22 cellular contexts compared by ENCODE assay signal in the genomic region with DNA sequence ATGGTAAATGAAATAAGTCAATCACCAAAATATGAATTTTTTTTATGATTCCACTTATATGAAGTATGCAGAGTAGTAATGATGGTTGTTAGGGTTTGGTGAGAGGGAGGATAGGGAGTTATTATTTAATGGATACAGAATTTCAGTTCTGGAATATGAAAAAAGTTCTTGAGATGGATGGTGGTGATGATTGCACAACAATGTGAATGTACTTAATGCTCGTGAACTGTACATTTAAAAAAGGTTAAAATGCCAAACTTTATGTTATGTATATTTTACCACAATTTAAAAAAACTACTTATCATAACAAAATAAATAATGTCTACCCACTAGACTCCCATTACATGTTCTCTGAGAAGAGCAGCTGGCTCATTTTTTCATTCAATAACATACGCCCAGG. TPM values are rescaled to one million over a fixed set of nuclear protein-coding genes. Genes with fewer than 3 reads are reported as not detected.
DNase-seq lines count a peak whose midpoint lies in the region; ATAC-seq, FAIRE-seq and TF ChIP-seq lines count a peak whose summit lies in the region.
"Had no signal": no experiment of that assay in that cellular context is flagged by ENCODE, and none has a peak within 500 bp of the region (broad histone marks: within the 10 kb centered on the region; RNA-seq: fewer than 3 reads in every experiment).

No MANE protein-coding gene starts in this region.

- ATAC-seq in HepG2 (no peak), right lobe of liver (no peak), K562 (no peak), pancreas (no peak), HG02798 (IDR thresholded peaks at IDR 0.05; ENCODE audit: poor library complexity, unreplicated experiment) (no peak)
- ATAC-seq: A549 had no signal

- peaks cover 15% of the 10 kb centered on the region for H3K9me3 ChIP-seq in HepG2 (ENCODE audit: low read length)
- no peaks in the 10 kb centered on the region for H3K9me3 ChIP-seq in right lobe of liver
- peaks cover 5% of the 10 kb centered on the region; the same call in 1 of the 2 replicates for H3K9me3 ChIP-seq in K562 (replicated peaks; ENCODE audit: control insufficient read depth, insufficient read depth, low read depth, low read length)
- H3K9me3 ChIP-seq in pancreas, result no peaks in the 10 kb centered on the region

- DNase-seq in HepG2 (ENCODE audit: low spot score), result no peak
- DNase-seq in right lobe of liver, result no peak
- no peak for DNase-seq in K562 (ENCODE audit: extremely low read depth in 1 of 4, low spot score in 3 of 4)
- DNase-seq in pancreas, result no peak
- DNase-seq in activated T-cell treated with anti-CD3 and anti-CD28 coated beads, Interleukin-2, amount 50 U/mL, for 1 hour, result no peak
- DNase-seq: ACHN; AML-193; C1 segment of cervical spinal cord; Calu3; CD4-positive, alpha-beta memory T cell; COR-L47; DMS53; DMS79 treated with DMSO at 0.1 percent for 48 hours; GF-D8; GM23248; H7; HCEC 1CT had no signal

- TF ChIP-seq EP300 in HepG2 (IDR thresholded peaks at IDR 0.05; ENCODE audit: low read depth in 2 of 2, low read length in 2 of 2) (no peak), HepG2 (CRISPR knock-in tag; IDR thresholded peaks at IDR 0.05; ENCODE audit: borderline replicate concordance) (no peak), K562 (IDR thresholded peaks at IDR 0.05; ENCODE audit: low read length) (no peak)

- no peaks in the 10 kb centered on the region for H3K4me1 ChIP-seq in HepG2 (ENCODE audit: insufficient read depth, low read length)
- H3K4me1 ChIP-seq in right lobe of liver, result no peaks in the 10 kb centered on the region
- H3K4me1 ChIP-seq in K562 (replicated peaks in 1 of 2; ENCODE audit: control insufficient read depth in 2 of 2, insufficient read depth in 2 of 2, low read length in 2 of 2), result no peaks in the 10 kb centered on the region
- H3K4me1 ChIP-seq in pancreas, result no peaks in the 10 kb centered on the region
- H3K4me1 ChIP-seq: A549 had no signal

- H3K4me2 ChIP-seq in HepG2 (ENCODE audit: low read depth, low read length), result no peak overlapping the region
- H3K4me2 ChIP-seq in K562 (ENCODE audit: insufficient read depth, low read length), result no peak overlapping the region
- H3K4me2 ChIP-seq: A549 had no signal

- H3K27me3 ChIP-seq in HepG2 (ENCODE audit: control insufficient read depth in 1 of 2, insufficient read depth in 2 of 2, low read length in 2 of 2) (no peaks in the 10 kb centered on the region), right lobe of liver (no peaks in the 10 kb centered on the region), K562 (ENCODE audit: control insufficient read depth in 2 of 2, insufficient read depth in 2 of 2, low read length in 2 of 2) (no peaks in the 10 kb centered on the region), pancreas (no peaks in the 10 kb centered on the region)

- BruUV-seq in HepG2 (replicated peaks; lab: Mats Ljungman, UMichigan) (no TSS peak), K562 (replicated peaks; lab: Mats Ljungman, UMichigan) (no TSS peak)

- WGBS in HepG2 (ENCODE audit: low lambda C conversion rate), result 98% methylated on average over 2 of the region's 2 CpGs
- WGBS in right lobe of liver (ENCODE audit: insufficient coverage, low coverage, low lambda C conversion rate, missing lambda C conversion rate), result 90% methylated on average over 2 of the region's 2 CpGs
- WGBS in K562 (ENCODE audit: insufficient coverage, low coverage, missing lambda C conversion rate), result 90% methylated on average over 2 of the region's 2 CpGs
- 96 to 97% methylated on average over 2 of the region's 2 CpGs for WGBS in pancreas, 2 donors

- H3K9ac ChIP-seq in HepG2 (ENCODE audit: insufficient read depth, low read depth, low read length), result no peak overlapping the region
- H3K9ac ChIP-seq in K562 (ENCODE audit: insufficient read depth in 1 of 2, low read depth in 2 of 2, low read length in 2 of 2), result no peak overlapping the region
- H3K9ac ChIP-seq: GM23248 had no signal

- FAIRE-seq in HepG2 (lab: Jason Lieb, UNC) (no peak), K562 (lab: Jason Lieb, UNC) (no peak), pancreas (lab: Jason Lieb, UNC) (peak; percentile 9)
- FAIRE-seq: A549, GM12892, H1 had no signal

- no peaks in the 10 kb centered on the region for H4K20me1 ChIP-seq in HepG2 (ENCODE audit: insufficient read depth, low read length)
- no peaks in the 10 kb centered on the region for H4K20me1 ChIP-seq in K562 (replicated peaks; ENCODE audit: control insufficient read depth, insufficient read depth, low read length)

- peaks cover 3 to 18% of the 10 kb centered on the region in 2 experiments; a peak in 4 of 5 replicates for H3K36me3 ChIP-seq in HepG2 (replicated peaks in 1 of 2; ENCODE audit: control insufficient read depth in 1 of 2, insufficient read depth in 2 of 2, low read length in 2 of 2)
- H3K36me3 ChIP-seq in right lobe of liver, result peaks cover 0 to 2% (median 0%) of the 10 kb centered on the region in 4 donors
- H3K36me3 ChIP-seq in K562 (ENCODE audit: control insufficient read depth, insufficient read depth, low read length), result peaks cover 23% of the 10 kb centered on the region
- no peaks in the 10 kb centered on the region for H3K36me3 ChIP-seq in pancreas

- H3K79me2 ChIP-seq in HepG2 (ENCODE audit: insufficient read depth, low read length) (no peaks in the 10 kb centered on the region), K562 (ENCODE audit: control insufficient read depth, insufficient read depth, low read length) (no peaks in the 10 kb centered on the region)

- TF ChIP-seq POLR2A in HepG2 (IDR thresholded peaks at IDR 0.05; ENCODE audit: insufficient read depth in 1 of 2, low read depth in 2 of 2, low read length in 2 of 2), result no peak
- TF ChIP-seq POLR2A in right lobe of liver (IDR thresholded peaks at IDR 0.05), result no peak
- TF ChIP-seq POLR2A in K562 (conservative IDR thresholded peaks at IDR 0.05), result no peak

- intact Hi-C loops in HepG2 (cut with micrococcal nuclease; ENCODE audit: unreplicated experiment) (no loop called here), right lobe of liver (cut with DNase I) (no loop called here), K562 (cut with micrococcal nuclease) (no loop called here), pancreas (cut with DNase I) (no loop called here)

- TF ChIP-seq CTCF in HepG2 (CRISPR knock-in tag; IDR thresholded peaks at IDR 0.05) (no peak), right lobe of liver (IDR thresholded peaks at IDR 0.05) (no peak), K562 (IDR thresholded peaks at IDR 0.05 in 2 of 3, conservative IDR thresholded peaks at IDR 0.05 in 1 of 3; ENCODE audit: insufficient read depth in 2 of 3, low read depth in 1 of 3, low read length in 3 of 3) (no peak), pancreas (IDR thresholded peaks at IDR 0.05) (no peak)

- H3K4me3 ChIP-seq in HepG2 (replicated peaks in 1 of 3; ENCODE audit: insufficient read depth in 1 of 3, low read depth in 2 of 3, low read length in 3 of 3) (no peak overlapping the region), right lobe of liver (no peak overlapping the region), K562 (no peak overlapping the region), pancreas (no peak overlapping the region)
- H3K4me3 ChIP-seq: A549, GM23248 had no signal

- CTCF ChIA-PET in HepG2 (lab: Yijun Ruan, JAX; ENCODE audit: low intra/inter-chr PET ratio, low total read pairs), result no interaction called here
- CTCF ChIA-PET in K562 (lab: Yijun Ruan, JAX; ENCODE audit: low intra/inter-chr PET ratio), result no interaction called here

- H2AFZ ChIP-seq in HepG2 (ENCODE audit: low read length) (no peak overlapping the region), K562 (ENCODE audit: low read depth, low read length) (no peak overlapping the region)
- H2AFZ ChIP-seq: GM23248 had no signal

- no peaks in the 10 kb centered on the region for H3K9me1 ChIP-seq in K562 (ENCODE audit: control insufficient read depth, insufficient read depth, low read length)

- POLR2A ChIA-PET in HepG2 (lab: Yijun Ruan, JAX) (no interaction called here), K562 (lab: Yijun Ruan, JAX) (no interaction called here)

- in situ Hi-C loops in HepG2 (cut with HindIII; ENCODE audit: extremely low pct_ligation_motif_present, low pct_unique_long_range_greater_than_20kb) (no loop called here), K562 (cut with MboI) (no loop called here)

- TF ChIP-seq RAD21 in HepG2 (CRISPR knock-in tag; IDR thresholded peaks at IDR 0.05) (no peak), K562 (CRISPR knock-in tag; conservative IDR thresholded peaks at IDR 0.05 in 1 of 2, IDR thresholded peaks at IDR 0.05 in 1 of 2) (no peak)

- H3K27ac ChIP-seq in HepG2 (ENCODE audit: extremely low read length, insufficient read depth, low read length) (no peak overlapping the region), right lobe of liver (no peak overlapping the region), K562 (ENCODE audit: extremely low read depth, low read depth, low read length) (no peak overlapping the region), pancreas (no peak overlapping the region)
- H3K27ac ChIP-seq: 22Rv1, A549, GM23248 had no signal

RNA-seq across cellular contexts. Expression of a gene that starts 55.4 kb away (rescaled TPM):
- total RNA-seq in HepG2 (2016; rRNA removed; fragmentation: Illumina TruSeq; extraction: Trizol), result 0.33 and 0.90 TPM in 2 replicates
- 0.44 and 0.61 TPM in 2 replicates for total RNA-seq in HepG2 (2016; cell fraction: cytosol; rRNA removed; fragmentation: Illumina TruSeq; extraction: Trizol; ENCODE audit: low read depth)
- total RNA-seq in HepG2 (2016; cell fraction: insoluble cytoplasmic fraction; rRNA removed; fragmentation: Illumina TruSeq; extraction: Trizol), result 0.48 and 1.2 TPM in 2 replicates
- total RNA-seq in HepG2 (2016; cell fraction: membrane; rRNA removed; fragmentation: Illumina TruSeq; extraction: Trizol), result 0.79 and 1.1 TPM in 2 replicates
- total RNA-seq in HepG2 (2016; cell fraction: nucleus; rRNA removed; fragmentation: Illumina TruSeq; extraction: Trizol), result 0.50 and 0.81 TPM in 2 replicates
- 1.5 and 1.7 TPM in 2 replicates for polyA plus RNA-seq in HepG2 (2011; rRNA removed)
- polyA plus RNA-seq in HepG2 (2011; cell fraction: cytosol; rRNA removed), result 0.79 and 1.2 TPM in 2 replicates
- 1.1 and 1.7 TPM in 2 replicates for polyA plus RNA-seq in HepG2 (2011; cell fraction: nucleus; rRNA removed)
- 0.32 and 0.73 TPM in 2 replicates for polyA plus RNA-seq in HepG2 (2012)
- 0.38 and 0.95 TPM in 2 replicates for polyA plus RNA-seq in HepG2 (2016; cell fraction: cytosol; fragmentation: Illumina TruSeq; extraction: Trizol; ENCODE audit: low read depth)
- polyA plus RNA-seq in HepG2 (2016; cell fraction: insoluble cytoplasmic fraction; fragmentation: Illumina TruSeq; extraction: Trizol; ENCODE audit: low read depth), result 1.2 and 1.3 TPM in 2 replicates
- polyA plus RNA-seq in HepG2 (2016; cell fraction: membrane; fragmentation: Illumina TruSeq; extraction: Trizol; ENCODE audit: low read depth), result 0.62 and 0.74 TPM in 2 replicates
- 1.8 and 2.5 TPM in 2 replicates for polyA plus RNA-seq in HepG2 (2016; cell fraction: nucleus; fragmentation: Illumina TruSeq; extraction: Trizol; ENCODE audit: insufficient read depth, low read depth)
- 0.47 and 1.9 TPM in 2 replicates for polyA minus RNA-seq in HepG2 (2011; rRNA and poly(A)+ RNA removed; ENCODE audit: low replicate concordance)
- polyA minus RNA-seq in HepG2 (2011; cell fraction: cytosol; rRNA and poly(A)+ RNA removed), result 1.2 and 1.3 TPM in 2 replicates
- polyA minus RNA-seq in HepG2 (2011; cell fraction: nucleus; rRNA and poly(A)+ RNA removed), result 0.77 and 1.4 TPM in 2 replicates
- total RNA-seq in right lobe of liver, result 1 to 10 TPM in 5 of 6 experiments, under 1 TPM in 1; 0.34 to 8.5 (median 3.4) TPM
- 1.6 and 1.9 TPM in 2 replicates for total RNA-seq in K562 (2011; cell fraction: chromatin; rRNA removed; ENCODE audit: low replicate concordance)
- 0.53 and 2.7 TPM in 2 replicates for total RNA-seq in K562 (2011; cell fraction: nucleolus; rRNA removed)
- total RNA-seq in K562 (2011; cell fraction: nucleoplasm; rRNA removed), result 0.51 and 2.1 TPM in 2 replicates
- total RNA-seq in K562 (2014; rRNA removed), result 0.18 and 0.20 TPM in 2 replicates
- total RNA-seq in K562 (2014; rRNA removed; fragmentation: Illumina TruSeq; extraction: Trizol), result 0.40 and 0.48 TPM in 2 replicates
- total RNA-seq in K562 (2015; rRNA removed; fragmentation: Illumina TruSeq; extraction: Trizol), result 0.34 and 0.36 TPM in 2 replicates
- total RNA-seq in K562 (2021), result 0.53 and 0.92 TPM in 2 replicates
- 0.74 and 0.82 TPM in 2 replicates for polyA plus RNA-seq in K562 (2011; rRNA removed)
- polyA plus RNA-seq in K562 (2011; cell fraction: cytosol; rRNA removed), result 0.37 and 2.8 TPM in 2 replicates
- polyA plus RNA-seq in K562 (2011; cell fraction: nucleus; rRNA removed), result 0.51 and 0.75 TPM in 2 replicates
- 0.47 and 0.89 TPM in 2 replicates for polyA plus RNA-seq in K562 (2012)
- 0.27 and 0.32 TPM in 2 replicates for polyA plus RNA-seq in K562 (2014; fragmentation: Illumina TruSeq; extraction: Trizol)
- under 1 TPM; 0.21 to 0.35 TPM for polyA plus RNA-seq in K562 (2014; fragmentation: Nextera tagmentation; extraction: Ambion mirVana)
- polyA plus RNA-seq in K562 (2014; rRNA removed), result 0.19 and 0.23 TPM in 2 replicates
- polyA minus RNA-seq in K562 (2011; rRNA and poly(A)+ RNA removed), result 2.0 and 2.1 TPM in 2 replicates
- polyA minus RNA-seq in K562 (2011; cell fraction: cytosol; rRNA and poly(A)+ RNA removed), result not detected in 2 replicates
- polyA minus RNA-seq in K562 (2011; cell fraction: nucleus; rRNA and poly(A)+ RNA removed), result 0.13 and 0.89 TPM in 2 replicates
- 10 to 100 TPM; 11.7 to 28.4 (median 16.0) TPM for total RNA-seq in pancreas
- polyA plus RNA-seq in pancreas, result 10 to 100 TPM; 10.5 to 18.3 TPM
- total RNA-seq: CD4-positive, alpha-beta memory T cell; GM23248 had no signal
- polyA plus RNA-seq: CD4-positive, alpha-beta memory T cell had no signal
